1 cellular context compared by ENCODE assay signal in the genomic region with DNA sequence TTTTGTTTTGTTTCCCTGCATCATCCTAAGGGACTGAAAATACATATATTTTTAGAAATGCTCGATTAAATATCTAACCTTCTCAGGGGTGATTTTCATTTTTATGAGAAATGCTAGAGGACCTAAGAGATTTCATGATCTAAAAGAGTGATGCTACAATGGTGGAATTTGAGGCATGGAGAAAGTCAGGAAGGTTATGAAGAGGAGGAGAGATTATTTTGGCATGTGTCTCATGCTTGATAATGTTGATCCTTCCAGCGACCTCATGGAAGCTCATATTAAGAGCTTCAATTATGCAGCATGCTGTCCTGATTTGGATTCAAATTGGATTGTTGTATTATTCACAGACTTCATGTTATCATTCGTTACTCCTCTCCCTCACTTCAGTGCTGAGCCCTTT.
TF ChIP-seq lines count a peak whose summit lies in the region.

No MANE protein-coding gene starts in this region.

TF ChIP-seq in SK-N-SH treated with all-trans-retinoic acid at 6 μM for 48 hours, 23 proteins besides CTCF, POLR2A, EP300 and RAD21 (continued from another document):
- no peak for TF ChIP-seq ZNF8 (CRISPR knock-in tag; IDR thresholded peaks at IDR 0.05)
- TF ChIP-seq, protein P1, sequence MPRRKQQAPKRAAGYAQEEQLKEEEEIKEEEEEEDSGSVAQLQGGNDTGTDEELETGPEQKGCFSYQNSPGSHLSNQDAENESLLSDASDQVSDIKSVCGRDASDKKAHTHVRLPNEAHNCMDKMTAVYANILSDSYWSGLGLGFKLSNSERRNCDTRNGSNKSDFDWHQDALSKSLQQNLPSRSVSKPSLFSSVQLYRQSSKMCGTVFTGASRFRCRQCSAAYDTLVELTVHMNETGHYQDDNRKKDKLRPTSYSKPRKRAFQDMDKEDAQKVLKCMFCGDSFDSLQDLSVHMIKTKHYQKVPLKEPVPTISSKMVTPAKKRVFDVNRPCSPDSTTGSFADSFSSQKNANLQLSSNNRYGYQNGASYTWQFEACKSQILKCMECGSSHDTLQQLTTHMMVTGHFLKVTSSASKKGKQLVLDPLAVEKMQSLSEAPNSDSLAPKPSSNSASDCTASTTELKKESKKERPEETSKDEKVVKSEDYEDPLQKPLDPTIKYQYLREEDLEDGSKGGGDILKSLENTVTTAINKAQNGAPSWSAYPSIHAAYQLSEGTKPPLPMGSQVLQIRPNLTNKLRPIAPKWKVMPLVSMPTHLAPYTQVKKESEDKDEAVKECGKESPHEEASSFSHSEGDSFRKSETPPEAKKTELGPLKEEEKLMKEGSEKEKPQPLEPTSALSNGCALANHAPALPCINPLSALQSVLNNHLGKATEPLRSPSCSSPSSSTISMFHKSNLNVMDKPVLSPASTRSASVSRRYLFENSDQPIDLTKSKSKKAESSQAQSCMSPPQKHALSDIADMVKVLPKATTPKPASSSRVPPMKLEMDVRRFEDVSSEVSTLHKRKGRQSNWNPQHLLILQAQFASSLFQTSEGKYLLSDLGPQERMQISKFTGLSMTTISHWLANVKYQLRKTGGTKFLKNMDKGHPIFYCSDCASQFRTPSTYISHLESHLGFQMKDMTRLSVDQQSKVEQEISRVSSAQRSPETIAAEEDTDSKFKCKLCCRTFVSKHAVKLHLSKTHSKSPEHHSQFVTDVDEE (CRISPR knock-in tag; IDR thresholded peaks at IDR 0.05) = no peak
